16 cellular contexts compared by ENCODE assay signal in the genomic region with DNA sequence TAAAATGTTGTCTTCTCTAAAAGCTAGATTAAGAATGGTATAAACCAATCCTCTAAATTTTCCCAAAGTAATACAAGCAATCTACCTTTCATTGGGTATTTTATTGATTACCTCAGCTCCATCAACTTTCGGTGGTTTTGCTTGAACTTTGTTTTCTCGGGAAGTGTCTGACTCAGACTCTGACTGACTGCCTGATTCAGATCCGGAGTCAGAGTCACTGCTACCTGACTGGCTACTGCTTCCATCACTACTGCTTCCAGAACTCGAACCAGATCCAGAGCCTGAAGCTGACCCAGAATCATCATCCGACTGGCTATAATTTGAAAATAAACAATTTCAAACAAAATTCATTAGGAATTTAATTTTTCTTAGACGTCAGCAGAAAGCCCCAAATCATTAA. TPM values are rescaled to one million over a fixed set of nuclear protein-coding genes. Genes with fewer than 3 reads are reported as not detected.
DNase-seq lines count a peak whose midpoint lies in the region; ATAC-seq and TF ChIP-seq lines count a peak whose summit lies in the region.
"Had no signal": no experiment of that assay in that cellular context is flagged by ENCODE, and none has a peak within 500 bp of the region (broad histone marks: within the 10 kb centered on the region; RNA-seq: fewer than 3 reads in every experiment).

No MANE protein-coding gene starts in this region.

- peak overlapping the region; percentile 32 for H3K27ac ChIP-seq in epithelial cell of prostate
- H3K27ac ChIP-seq: BLaER1 treated with 17β-estradiol and CSF1 and Interleukin-3, amounts not matched to agents 10 nM and 100 nM; parathyroid adenoma had no signal

- no peak for TF ChIP-seq CTCF in progenitor cell of endocrine pancreas (IDR thresholded peaks at IDR 0.05; ENCODE audit: unreplicated experiment)

- no peak overlapping the region for H3K27ac Mint-ChIP-seq in stimulated activated naive CD8-positive, alpha-beta T cell treated with anti-CD3 and anti-CD28 coated beads, Interleukin-15, amount 100 ng/mL, for 72 hours
- H3K27ac Mint-ChIP-seq in progenitor cell of endocrine pancreas = no peak overlapping the region

- H3K4me3 Mint-ChIP-seq in stimulated activated naive CD8-positive, alpha-beta T cell treated with anti-CD3 and anti-CD28 coated beads, Interleukin-15, amount 100 ng/mL, for 72 hours = no peak overlapping the region
- H3K4me3 Mint-ChIP-seq in progenitor cell of endocrine pancreas (ENCODE audit: low read depth) = no peak overlapping the region

- no peaks in the 10 kb centered on the region for H3K9me3 Mint-ChIP-seq in stimulated activated naive CD8-positive, alpha-beta T cell treated with anti-CD3 and anti-CD28 coated beads, Interleukin-15, amount 100 ng/mL, for 72 hours
- H3K9me3 Mint-ChIP-seq in progenitor cell of endocrine pancreas (ENCODE audit: low read depth) = no peaks in the 10 kb centered on the region

- DNase-seq in stimulated activated naive CD8-positive, alpha-beta T cell treated with anti-CD3 and anti-CD28 coated beads, Interleukin-15, Interleukin-2, amounts not matched to agents 100 U/mL and 50 U/mL, for 24 hours = no peak
- no peak for DNase-seq in stimulated activated naive CD8-positive, alpha-beta T cell treated with anti-CD3 and anti-CD28 coated beads, Interleukin-15, amount 100 ng/mL, for 72 hours
- DNase-seq in epithelial cell of prostate (ENCODE audit: low read depth, low spot score) (no peak), retina (no peak), RPMI8226 (no peak), progenitor cell of endocrine pancreas (ENCODE audit: low spot score, unreplicated experiment) (no peak), SKM-1 treated with dmso at 0.1 percent for 144 hours (lab: John Stamatoyannopoulos, UW; ENCODE audit: unreplicated experiment) (no peak)
- DNase-seq: caudate nucleus; midbrain; NCI-H1417 treated with DMSO at 0.1 percent for 48 hours; NCI-H524; SHP77; stimulated activated naive CD4-positive, alpha-beta T cell had no signal

- H3K36me3 Mint-ChIP-seq in progenitor cell of endocrine pancreas (ENCODE audit: insufficient read depth) = peaks cover 9% of the 10 kb centered on the region

- peak; percentile 28 for ATAC-seq in stimulated activated naive CD8-positive, alpha-beta T cell treated with anti-CD3 and anti-CD28 coated beads, Interleukin-15, Interleukin-2, amounts not matched to agents 100 U/mL and 50 U/mL, for 24 hours
- no peak for ATAC-seq in stimulated activated naive CD8-positive, alpha-beta T cell treated with anti-CD3 and anti-CD28 coated beads, Interleukin-15, amount 100 ng/mL, for 72 hours
- peak; percentile 43; the same call in 2 of the 3 replicates for ATAC-seq in SK-N-SH treated with all-trans-retinoic acid at 6 μM for 48 hours

- H3K27me3 Mint-ChIP-seq in stimulated activated naive CD8-positive, alpha-beta T cell treated with anti-CD3 and anti-CD28 coated beads, Interleukin-15, amount 100 ng/mL, for 72 hours = no peaks in the 10 kb centered on the region
- no peaks in the 10 kb centered on the region for H3K27me3 Mint-ChIP-seq in progenitor cell of endocrine pancreas

- peaks cover 28% of the 10 kb centered on the region for H3K4me1 Mint-ChIP-seq in stimulated activated naive CD8-positive, alpha-beta T cell treated with anti-CD3 and anti-CD28 coated beads, Interleukin-15, amount 100 ng/mL, for 72 hours
- peaks cover 2% of the 10 kb centered on the region for H3K4me1 Mint-ChIP-seq in progenitor cell of endocrine pancreas (ENCODE audit: low read depth)

TF ChIP-seq in SK-N-SH treated with all-trans-retinoic acid at 6 μM for 48 hours, 23 proteins besides CTCF, POLR2A, EP300 and RAD21:
- TF ChIP-seq, protein P1, sequence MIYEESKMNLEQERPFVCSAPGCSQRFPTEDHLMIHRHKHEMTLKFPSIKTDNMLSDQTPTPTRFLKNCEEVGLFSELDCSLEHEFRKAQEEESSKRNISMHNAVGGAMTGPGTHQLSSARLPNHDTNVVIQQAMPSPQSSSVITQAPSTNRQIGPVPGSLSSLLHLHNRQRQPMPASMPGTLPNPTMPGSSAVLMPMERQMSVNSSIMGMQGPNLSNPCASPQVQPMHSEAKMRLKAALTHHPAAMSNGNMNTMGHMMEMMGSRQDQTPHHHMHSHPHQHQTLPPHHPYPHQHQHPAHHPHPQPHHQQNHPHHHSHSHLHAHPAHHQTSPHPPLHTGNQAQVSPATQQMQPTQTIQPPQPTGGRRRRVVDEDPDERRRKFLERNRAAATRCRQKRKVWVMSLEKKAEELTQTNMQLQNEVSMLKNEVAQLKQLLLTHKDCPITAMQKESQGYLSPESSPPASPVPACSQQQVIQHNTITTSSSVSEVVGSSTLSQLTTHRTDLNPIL (CRISPR knock-in tag; IDR thresholded peaks at IDR 0.05; ENCODE audit: low read depth) = no peak
- no peak for TF ChIP-seq ZNF565 (CRISPR knock-in tag; conservative IDR thresholded peaks at IDR 0.05; ENCODE audit: low read depth)
- TF ChIP-seq, protein P2, sequence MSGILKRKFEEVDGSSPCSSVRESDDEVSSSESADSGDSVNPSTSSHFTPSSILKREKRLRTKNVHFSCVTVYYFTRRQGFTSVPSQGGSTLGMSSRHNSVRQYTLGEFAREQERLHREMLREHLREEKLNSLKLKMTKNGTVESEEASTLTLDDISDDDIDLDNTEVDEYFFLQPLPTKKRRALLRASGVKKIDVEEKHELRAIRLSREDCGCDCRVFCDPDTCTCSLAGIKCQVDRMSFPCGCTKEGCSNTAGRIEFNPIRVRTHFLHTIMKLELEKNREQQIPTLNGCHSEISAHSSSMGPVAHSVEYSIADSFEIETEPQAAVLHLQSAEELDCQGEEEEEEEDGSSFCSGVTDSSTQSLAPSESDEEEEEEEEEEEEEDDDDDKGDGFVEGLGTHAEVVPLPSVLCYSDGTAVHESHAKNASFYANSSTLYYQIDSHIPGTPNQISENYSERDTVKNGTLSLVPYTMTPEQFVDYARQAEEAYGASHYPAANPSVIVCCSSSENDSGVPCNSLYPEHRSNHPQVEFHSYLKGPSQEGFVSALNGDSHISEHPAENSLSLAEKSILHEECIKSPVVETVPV (CRISPR knock-in tag; IDR thresholded peaks at IDR 0.05) = no peak
- no peak for TF ChIP-seq TCF4 (CRISPR knock-in tag; IDR thresholded peaks at IDR 0.05; ENCODE audit: borderline replicate concordance)
- no peak for TF ChIP-seq TOX (CRISPR knock-in tag; IDR thresholded peaks at IDR 0.05; ENCODE audit: borderline replicate concordance)
- TF ChIP-seq, protein P3, sequence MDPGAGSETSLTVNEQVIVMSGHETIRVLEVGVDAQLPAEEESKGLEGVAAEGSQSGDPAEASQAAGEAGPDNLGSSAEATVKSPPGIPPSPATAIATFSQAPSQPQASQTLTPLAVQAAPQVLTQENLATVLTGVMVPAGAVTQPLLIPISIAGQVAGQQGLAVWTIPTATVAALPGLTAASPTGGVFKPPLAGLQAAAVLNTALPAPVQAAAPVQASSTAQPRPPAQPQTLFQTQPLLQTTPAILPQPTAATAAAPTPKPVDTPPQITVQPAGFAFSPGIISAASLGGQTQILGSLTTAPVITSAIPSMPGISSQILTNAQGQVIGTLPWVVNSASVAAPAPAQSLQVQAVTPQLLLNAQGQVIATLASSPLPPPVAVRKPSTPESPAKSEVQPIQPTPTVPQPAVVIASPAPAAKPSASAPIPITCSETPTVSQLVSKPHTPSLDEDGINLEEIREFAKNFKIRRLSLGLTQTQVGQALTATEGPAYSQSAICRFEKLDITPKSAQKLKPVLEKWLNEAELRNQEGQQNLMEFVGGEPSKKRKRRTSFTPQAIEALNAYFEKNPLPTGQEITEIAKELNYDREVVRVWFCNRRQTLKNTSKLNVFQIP (CRISPR knock-in tag; IDR thresholded peaks at IDR 0.05; ENCODE audit: borderline replicate concordance, low read depth) = no peak
- no peak for TF ChIP-seq ZNF70 (CRISPR knock-in tag; IDR thresholded peaks at IDR 0.05)
- no peak for TF ChIP-seq GLIS3 (CRISPR knock-in tag; IDR thresholded peaks at IDR 0.05)
- TF ChIP-seq ARNTL (CRISPR knock-in tag; IDR thresholded peaks at IDR 0.05; ENCODE audit: borderline replicate concordance, low read depth) = no peak
- no peak for TF ChIP-seq PPARA (CRISPR knock-in tag; IDR thresholded peaks at IDR 0.05; ENCODE audit: borderline replicate concordance)
- TF ChIP-seq ZFP3 (CRISPR knock-in tag; IDR thresholded peaks at IDR 0.05) = no peak
- TF ChIP-seq RARB (CRISPR knock-in tag; IDR thresholded peaks at IDR 0.05) = no peak

RNA-seq across cellular contexts. Expression of a gene that starts 24.0 kb away (rescaled TPM):
- total RNA-seq in progenitor cell of endocrine pancreas = 61.0 and 62.7 TPM in 2 replicates
